ENCODE assay signal across 17 cellular contexts in genomic region chr15:25784141-25784540, GRCh38.
DNase-seq lines count a peak whose midpoint lies in the region; ATAC-seq, FAIRE-seq and TF ChIP-seq lines count a peak whose summit lies in the region.
"Had no signal": no experiment of that assay in that cellular context is flagged by ENCODE, and none has a peak within 500 bp of the region (broad histone marks: within the 10 kb centered on the region; RNA-seq: fewer than 3 reads in every experiment).

No MANE protein-coding gene starts in this region.

- H3K27me3 ChIP-seq in rectal smooth muscle tissue (ENCODE audit: control insufficient read depth, insufficient read depth, low read length) = no peaks in the 10 kb centered on the region

- no peak overlapping the region for H3K9ac ChIP-seq in rectal smooth muscle tissue (ENCODE audit: low read length)

- ATAC-seq in GM19395 (IDR thresholded peaks at IDR 0.05; ENCODE audit: unreplicated experiment) = no peak
- ATAC-seq: natural killer cell treated with Interleukin-12 subunit alpha and Interleukin-12 subunit beta and Interleukin-15 and Interleukin-18, amount 100 ng/mL, for 72 hours had no signal

- H3K4me3 Mint-ChIP-seq in HFFc6 = peak overlapping the region; percentile 81
- H3K4me3 Mint-ChIP-seq in dendritic cell treated with granulocyte-macrophage colony-stimulating factor and Interleukin-4, amounts not matched to agents 40 ng/mL and 50 ng/mL, for 4 days = no peak overlapping the region
- H3K4me3 Mint-ChIP-seq in activated naive CD4-positive, alpha-beta T cell treated with anti-CD3 and anti-CD28 coated beads, Interleukin-2, amount 10 ng/mL, durations not matched to agents 7 days and 5 days = no peak overlapping the region
- H3K4me3 Mint-ChIP-seq: natural killer cell treated with Interleukin-12 subunit alpha and Interleukin-12 subunit beta and Interleukin-15 and Interleukin-18, amount 100 ng/mL, for 72 hours had no signal

- H3K4me1 Mint-ChIP-seq in HFFc6 (ENCODE audit: low read depth) = peaks cover 68% of the 10 kb centered on the region
- H3K4me1 Mint-ChIP-seq in dendritic cell treated with granulocyte-macrophage colony-stimulating factor and Interleukin-4, amounts not matched to agents 40 ng/mL and 50 ng/mL, for 4 days (ENCODE audit: low read depth) = peaks cover 61% of the 10 kb centered on the region
- peaks cover 25% of the 10 kb centered on the region for H3K4me1 Mint-ChIP-seq in activated naive CD4-positive, alpha-beta T cell treated with anti-CD3 and anti-CD28 coated beads, Interleukin-2, amount 10 ng/mL, durations not matched to agents 7 days and 5 days

- no peak overlapping the region for H3K4me3 ChIP-seq in rectal smooth muscle tissue (ENCODE audit: low read length)

- FAIRE-seq in urothelium cell line (lab: Jason Lieb, UNC) = no peak

- DNase-seq in AG20443 (ENCODE audit: low spot score) = peak; percentile 71
- peak; percentile 21 for DNase-seq in HFFc6
- no peak for DNase-seq in stimulated activated CD4-positive, alpha-beta T cell treated with anti-CD3 and anti-CD28 coated beads, Interleukin-1b, Interleukin-23, amount 100 ng/mL, for 48 hours
- no peak for DNase-seq in urothelium cell line (ENCODE audit: low spot score)
- no peak for DNase-seq in activated naive CD4-positive, alpha-beta T cell treated with anti-CD3 and anti-CD28 coated beads, Interleukin-2, amount 10 ng/mL, durations not matched to agents 7 days and 5 days
- DNase-seq: AML-193; effector memory CD4-positive, alpha-beta T cell; GF-D8; GOT3; hypothalamus; NCI-H2029 treated with DMSO at 0.1 percent for 48 hours; NCI-H524 treated with DMSO at 0.1 percent for 48 hours had no signal

- H3K4me1 ChIP-seq in rectal smooth muscle tissue (ENCODE audit: control insufficient read depth, insufficient read depth, low read length) = peaks cover 26% of the 10 kb centered on the region

- CTCF ChIA-PET in activated naive CD4-positive, alpha-beta T cell treated with anti-CD3 and anti-CD28 coated beads, Interleukin-2, amount 10 ng/mL, durations not matched to agents 7 days and 5 days (lab: Charles Lee) = interaction anchor here (1.1 to 2.3 kb wide), 14 partner anchors 9 to 150 kb away, joined by 3 to 10 read pairs (median 6); no protein-coding TSS in a partner anchor

- peak overlapping the region; percentile 42 for H3K27ac ChIP-seq in rectal smooth muscle tissue (ENCODE audit: low read depth, low read length)
- H3K27ac ChIP-seq: HL-60 had no signal

- TF ChIP-seq CTCF in HFFc6 (IDR thresholded peaks at IDR 0.05) = no peak

- H3K27ac Mint-ChIP-seq in HFFc6 = peak overlapping the region; percentile 99
- H3K27ac Mint-ChIP-seq in dendritic cell treated with granulocyte-macrophage colony-stimulating factor and Interleukin-4, amounts not matched to agents 40 ng/mL and 50 ng/mL, for 4 days = peak overlapping the region; percentile 66
- no peak overlapping the region for H3K27ac Mint-ChIP-seq in activated naive CD4-positive, alpha-beta T cell treated with anti-CD3 and anti-CD28 coated beads, Interleukin-2, amount 10 ng/mL, durations not matched to agents 7 days and 5 days

- intact Hi-C loops in dendritic cell treated with granulocyte-macrophage colony-stimulating factor and Interleukin-4, amounts not matched to agents 40 ng/mL and 50 ng/mL, for 4 days (cut with micrococcal nuclease) = no loop called here

- H3K36me3 Mint-ChIP-seq in HFFc6 (ENCODE audit: low read depth) = peaks cover 16% of the 10 kb centered on the region
- peaks cover 11% of the 10 kb centered on the region for H3K36me3 Mint-ChIP-seq in dendritic cell treated with granulocyte-macrophage colony-stimulating factor and Interleukin-4, amounts not matched to agents 40 ng/mL and 50 ng/mL, for 4 days (ENCODE audit: low read depth)
- H3K36me3 Mint-ChIP-seq in activated naive CD4-positive, alpha-beta T cell treated with anti-CD3 and anti-CD28 coated beads, Interleukin-2, amount 10 ng/mL, durations not matched to agents 7 days and 5 days = peaks cover 6% of the 10 kb centered on the region
- H3K36me3 Mint-ChIP-seq: natural killer cell treated with Interleukin-12 subunit alpha and Interleukin-12 subunit beta and Interleukin-15 and Interleukin-18, amount 100 ng/mL, for 72 hours had no signal

- H3K27me3 Mint-ChIP-seq in HFFc6 (ENCODE audit: insufficient read depth) = no peaks in the 10 kb centered on the region
- H3K27me3 Mint-ChIP-seq in dendritic cell treated with granulocyte-macrophage colony-stimulating factor and Interleukin-4, amounts not matched to agents 40 ng/mL and 50 ng/mL, for 4 days = peaks cover 8% of the 10 kb centered on the region
- H3K27me3 Mint-ChIP-seq in activated naive CD4-positive, alpha-beta T cell treated with anti-CD3 and anti-CD28 coated beads, Interleukin-2, amount 10 ng/mL, durations not matched to agents 7 days and 5 days = no peaks in the 10 kb centered on the region
- H3K27me3 Mint-ChIP-seq: natural killer cell treated with Interleukin-12 subunit alpha and Interleukin-12 subunit beta and Interleukin-15 and Interleukin-18, amount 100 ng/mL, for 72 hours had no signal

- H3K36me3 ChIP-seq in rectal smooth muscle tissue (ENCODE audit: control insufficient read depth, insufficient read depth, low read length) = no peaks in the 10 kb centered on the region

- H3K9me3 Mint-ChIP-seq in HFFc6 = no peaks in the 10 kb centered on the region
- no peaks in the 10 kb centered on the region for H3K9me3 Mint-ChIP-seq in dendritic cell treated with granulocyte-macrophage colony-stimulating factor and Interleukin-4, amounts not matched to agents 40 ng/mL and 50 ng/mL, for 4 days
- H3K9me3 Mint-ChIP-seq in activated naive CD4-positive, alpha-beta T cell treated with anti-CD3 and anti-CD28 coated beads, Interleukin-2, amount 10 ng/mL, durations not matched to agents 7 days and 5 days = no peaks in the 10 kb centered on the region
- H3K9me3 Mint-ChIP-seq: natural killer cell treated with Interleukin-12 subunit alpha and Interleukin-12 subunit beta and Interleukin-15 and Interleukin-18, amount 100 ng/mL, for 72 hours had no signal

Comparison
In these comparisons a context has a peak if more than half of its experiments do, and no peak if none do; other contexts are left out.
1. DNase-seq: peak in AG20443 (single experiment) and HFFc6 (single experiment); none in stimulated activated CD4-positive, alpha-beta T cell treated with anti-CD3 and anti-CD28 coated beads, Interleukin-1b, Interleukin-23, amount 100 ng/mL, for 48 hours (single experiment), urothelium cell line (single experiment) and activated naive CD4-positive, alpha-beta T cell treated with anti-CD3 and anti-CD28 coated beads, Interleukin-2, amount 10 ng/mL, durations not matched to agents 7 days and 5 days (single experiment).